Comparison of ENCODE assay signal across 27 cellular contexts in genomic region chr3:157574580-157574979, GRCh38.
DNase-seq lines count a peak whose midpoint lies in the region; ATAC-seq, FAIRE-seq and TF ChIP-seq lines count a peak whose summit lies in the region.
"Had no signal": no experiment of that assay in that cellular context is flagged by ENCODE, and none has a peak within 500 bp of the region (broad histone marks: within the 10 kb centered on the region; RNA-seq: fewer than 3 reads in every experiment).

No MANE protein-coding gene starts in this region.

- DNase-seq in Caki2 (ENCODE audit: low read depth) (peak; percentile 76), HEK293T (ENCODE audit: extremely low spot score) (no peak), K562 (ENCODE audit: extremely low read depth in 1 of 4, low spot score in 3 of 4) (no peak), left lung (no peak), GM13976 (ENCODE audit: low spot score) (no peak), prostate gland (ENCODE audit: low spot score) (no peak), Peyer's patch (no peak)
- DNase-seq in activated T-cell treated with anti-CD3 and anti-CD28 coated beads, Interleukin-2, amount 50 U/mL, for 48 hours, result no peak
- DNase-seq: activated CD4-positive, alpha-beta T cell treated with anti-CD3 and anti-CD28 coated beads, Interleukin-2, amount 50 U/mL, for 4 hours; activated CD8-positive, alpha-beta memory T cell treated with anti-CD3 and anti-CD28 coated beads, Interleukin-2, amount 50 U/mL, for 48 hours; activated naive CD8-positive, alpha-beta T cell treated with anti-CD3 and anti-CD28 coated beads, Interleukin-2, amount 10 ng/mL, durations not matched to agents 7 days and 5 days; cerebellar nuclear complex; COR-L47; DND-41; dorsolateral prefrontal cortex; glutamatergic neuron; naive B cell; NCI-H187; occipital lobe; spleen; stimulated activated CD4-positive, alpha-beta T cell treated with anti-CD3 and anti-CD28 coated beads, Interleukin-4, amount 100 ng/mL, for 1 hour had no signal

- TF ChIP-seq EP300 in K562 (IDR thresholded peaks at IDR 0.05; ENCODE audit: low read length), result no peak

- no peak for FAIRE-seq in K562 (lab: Jason Lieb, UNC)
- FAIRE-seq: urothelium cell line had no signal

- TF ChIP-seq POLR2A in K562 (conservative IDR thresholded peaks at IDR 0.05), result no peak
- no peak for TF ChIP-seq POLR2A in prostate gland (IDR thresholded peaks at IDR 0.05)
- no peak for TF ChIP-seq POLR2A in Peyer's patch (IDR thresholded peaks at IDR 0.05)

- H3K9me3 ChIP-seq in K562 (replicated peaks; ENCODE audit: control insufficient read depth, insufficient read depth, low read depth, low read length) (no peaks in the 10 kb centered on the region), left lung (no peaks in the 10 kb centered on the region), prostate gland (no peaks in the 10 kb centered on the region), Peyer's patch (no peaks in the 10 kb centered on the region)
- H3K9me3 ChIP-seq: BLaER1, spleen, suprapubic skin had no signal

- no peaks in the 10 kb centered on the region for H3K36me3 ChIP-seq in K562 (ENCODE audit: control insufficient read depth, insufficient read depth, low read length)
- H3K36me3 ChIP-seq in left lung, result no peaks in the 10 kb centered on the region
- no peaks in the 10 kb centered on the region for H3K36me3 ChIP-seq in prostate gland
- no peaks in the 10 kb centered on the region for H3K36me3 ChIP-seq in Peyer's patch
- H3K36me3 ChIP-seq: BLaER1, spleen, suprapubic skin had no signal

- no peak overlapping the region for H3K9ac ChIP-seq in K562 (ENCODE audit: insufficient read depth in 1 of 2, low read depth in 2 of 2, low read length in 2 of 2)
- H3K9ac ChIP-seq: BLaER1, KMS-11 had no signal

- H4K20me1 ChIP-seq in K562 (replicated peaks; ENCODE audit: control insufficient read depth, insufficient read depth, low read length), result no peaks in the 10 kb centered on the region
- H4K20me1 ChIP-seq: BLaER1 had no signal

- POLR2A ChIA-PET in HEK293T (lab: Yijun Ruan, JAX), result no interaction called here
- POLR2A ChIA-PET in K562 (lab: Yijun Ruan, JAX), result no interaction called here

- no peak overlapping the region for H3K4me2 ChIP-seq in K562 (ENCODE audit: insufficient read depth, low read length)
- H3K4me2 ChIP-seq: BLaER1, KMS-11 had no signal

- intact Hi-C loops in K562 (cut with micrococcal nuclease) (no loop called here), left lung (cut with DNase I) (no loop called here), prostate gland (cut with DNase I) (loop anchor here (10.0 kb wide), 1 partner anchor 370 kb away; no protein-coding TSS in a partner anchor)

- TF ChIP-seq CTCF in K562 (IDR thresholded peaks at IDR 0.05 in 2 of 3, conservative IDR thresholded peaks at IDR 0.05 in 1 of 3; ENCODE audit: insufficient read depth in 2 of 3, low read depth in 1 of 3, low read length in 3 of 3), result no peak
- TF ChIP-seq CTCF in left lung (IDR thresholded peaks at IDR 0.05), result no peak
- no peak for TF ChIP-seq CTCF in GM13976 (IDR thresholded peaks at IDR 0.05; ENCODE audit: borderline replicate concordance, control extremely low read depth, extremely low read depth, insufficient read depth, missing control alignments)
- no peak for TF ChIP-seq CTCF in prostate gland (IDR thresholded peaks at IDR 0.05)
- no peak for TF ChIP-seq CTCF in Peyer's patch (IDR thresholded peaks at IDR 0.05)

- BruUV-seq in K562 (replicated peaks; lab: Mats Ljungman, UMichigan), result no TSS peak

- WGBS in K562 (ENCODE audit: insufficient coverage, low coverage, missing lambda C conversion rate), result 4% methylated on average over 3 of the region's 3 CpGs
- 22% methylated on average over 3 of the region's 3 CpGs for WGBS in prostate gland

- H2AFZ ChIP-seq in K562 (ENCODE audit: low read depth, low read length), result no peak overlapping the region; the same call in 1 of the 2 replicates

- H3K4me1 ChIP-seq in K562 (replicated peaks in 1 of 2; ENCODE audit: control insufficient read depth in 2 of 2, insufficient read depth in 2 of 2, low read length in 2 of 2) (no peaks in the 10 kb centered on the region), left lung (no peaks in the 10 kb centered on the region), prostate gland (replicated peaks) (no peaks in the 10 kb centered on the region), Peyer's patch (no peaks in the 10 kb centered on the region)
- H3K4me1 ChIP-seq: BLaER1 had no signal

- H3K27me3 ChIP-seq in K562 (ENCODE audit: control insufficient read depth in 2 of 2, insufficient read depth in 2 of 2, low read length in 2 of 2) (no peaks in the 10 kb centered on the region), left lung (no peaks in the 10 kb centered on the region), prostate gland (replicated peaks; ENCODE audit: insufficient read depth) (no peaks in the 10 kb centered on the region), Peyer's patch (no peaks in the 10 kb centered on the region)
- H3K27me3 ChIP-seq: BLaER1, suprapubic skin had no signal

- H3K4me3 ChIP-seq in K562 (no peak overlapping the region), left lung (no peak overlapping the region), prostate gland (no peak overlapping the region), Peyer's patch (no peak overlapping the region)
- H3K4me3 ChIP-seq: BLaER1, dorsolateral prefrontal cortex, spleen, suprapubic skin had no signal

- H3K79me2 ChIP-seq in K562 (ENCODE audit: control insufficient read depth, insufficient read depth, low read length), result no peaks in the 10 kb centered on the region

- ATAC-seq in K562, result no peak
- peak; percentile 49 for ATAC-seq in left lung
- ATAC-seq: stimulated activated memory B cell treated with anti-CD40 and anti-IgM and Interleukin-4, amounts not matched to agents 10 μg/mL and 1 μg/mL and 100 μg/mL, for 72 hours; WTC11 had no signal

- no peak for TF ChIP-seq RAD21 in K562 (CRISPR knock-in tag; conservative IDR thresholded peaks at IDR 0.05 in 1 of 2, IDR thresholded peaks at IDR 0.05 in 1 of 2)

- no peaks in the 10 kb centered on the region for H3K9me1 ChIP-seq in K562 (ENCODE audit: control insufficient read depth, insufficient read depth, low read length)

- CTCF ChIA-PET in HEK293T (lab: Yijun Ruan, JAX), result interaction anchor here (2.9 kb wide), 1 partner anchor 42 kb away, joined by 24 read pairs; no protein-coding TSS in a partner anchor
- CTCF ChIA-PET in K562 (lab: Yijun Ruan, JAX; ENCODE audit: low intra/inter-chr PET ratio), result no interaction called here

- H3K27ac ChIP-seq in K562 (ENCODE audit: extremely low read depth, low read depth, low read length), result no peak overlapping the region
- H3K27ac ChIP-seq in left lung, result no peak overlapping the region
- no peak overlapping the region for H3K27ac ChIP-seq in prostate gland
- no peak overlapping the region for H3K27ac ChIP-seq in Peyer's patch
- H3K27ac ChIP-seq: BLaER1, dorsolateral prefrontal cortex, KMS-11, spleen, suprapubic skin had no signal

- in situ Hi-C loops in Caki2 (cut with HindIII; ENCODE audit: low pct_unique_long_range_greater_than_20kb, low sequenced_read_pairs), result no loop called here
- in situ Hi-C loops in K562 (cut with MboI), result no loop called here
- in situ Hi-C loops in GM13976 (cut with MboI; ENCODE audit: low sequenced_read_pairs, unreplicated experiment), result no loop called here

TF ChIP-seq in HEK293T, 16 proteins besides CTCF, POLR2A, EP300 and RAD21:
- TF ChIP-seq BHLHE40 (IDR thresholded peaks at IDR 0.05; ENCODE audit: borderline replicate concordance), result no peak
- TF ChIP-seq, protein P1, sequence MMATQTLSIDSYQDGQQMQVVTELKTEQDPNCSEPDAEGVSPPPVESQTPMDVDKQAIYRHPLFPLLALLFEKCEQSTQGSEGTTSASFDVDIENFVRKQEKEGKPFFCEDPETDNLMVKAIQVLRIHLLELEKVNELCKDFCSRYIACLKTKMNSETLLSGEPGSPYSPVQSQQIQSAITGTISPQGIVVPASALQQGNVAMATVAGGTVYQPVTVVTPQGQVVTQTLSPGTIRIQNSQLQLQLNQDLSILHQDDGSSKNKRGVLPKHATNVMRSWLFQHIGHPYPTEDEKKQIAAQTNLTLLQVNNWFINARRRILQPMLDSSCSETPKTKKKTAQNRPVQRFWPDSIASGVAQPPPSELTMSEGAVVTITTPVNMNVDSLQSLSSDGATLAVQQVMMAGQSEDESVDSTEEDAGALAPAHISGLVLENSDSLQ (IDR thresholded peaks at IDR 0.05), result peak; percentile 52

TF ChIP-seq in K562, 482 proteins besides CTCF, POLR2A, EP300 and RAD21 (continues in another document):
- TF ChIP-seq, protein P1 (IDR thresholded peaks at IDR 0.05), result peak; percentile 39; the same call in 1 of the 2 replicates
- no peak for TF ChIP-seq ARID2 (IDR thresholded peaks at IDR 0.05)
- no peak for TF ChIP-seq MAFF (IDR thresholded peaks at IDR 0.05; ENCODE audit: low read length)
- no peak for TF ChIP-seq ZNF764 (CRISPR knock-in tag; IDR thresholded peaks at IDR 0.05; ENCODE audit: low read depth)
- no peak for TF ChIP-seq ZEB2 (IDR thresholded peaks at IDR 0.05)
- no peak for TF ChIP-seq FOXK2 (conservative IDR thresholded peaks at IDR 0.05 in 1 of 2, IDR thresholded peaks at IDR 0.05 in 1 of 2; ENCODE audit: low read depth in 2 of 2)
- no peak for TF ChIP-seq CHD1 (IDR thresholded peaks at IDR 0.05; ENCODE audit: low read length)
- peak; percentile 48 for TF ChIP-seq MEIS2 (IDR thresholded peaks at IDR 0.05; ENCODE audit: partially characterized antibody)
- TF ChIP-seq ERF (CRISPR knock-in tag; IDR thresholded peaks at IDR 0.05), result no peak
- TF ChIP-seq, protein P2, sequence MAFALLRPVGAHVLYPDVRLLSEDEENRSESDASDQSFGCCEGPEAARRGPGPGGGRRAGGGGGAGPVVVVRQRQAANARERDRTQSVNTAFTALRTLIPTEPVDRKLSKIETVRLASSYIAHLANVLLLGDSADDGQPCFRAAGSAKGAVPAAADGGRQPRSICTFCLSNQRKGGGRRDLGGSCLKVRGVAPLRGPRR (CRISPR knock-in tag; IDR thresholded peaks at IDR 0.05), result no peak
- TF ChIP-seq HDAC1 (IDR thresholded peaks at IDR 0.05), result no peak
- no peak for TF ChIP-seq RBM34 (IDR thresholded peaks at IDR 0.05; ENCODE audit: borderline replicate concordance, insufficient read depth, low read length)
- no peak for TF ChIP-seq ZNF511 (CRISPR knock-in tag; IDR thresholded peaks at IDR 0.05)
